In the genomic region with DNA sequence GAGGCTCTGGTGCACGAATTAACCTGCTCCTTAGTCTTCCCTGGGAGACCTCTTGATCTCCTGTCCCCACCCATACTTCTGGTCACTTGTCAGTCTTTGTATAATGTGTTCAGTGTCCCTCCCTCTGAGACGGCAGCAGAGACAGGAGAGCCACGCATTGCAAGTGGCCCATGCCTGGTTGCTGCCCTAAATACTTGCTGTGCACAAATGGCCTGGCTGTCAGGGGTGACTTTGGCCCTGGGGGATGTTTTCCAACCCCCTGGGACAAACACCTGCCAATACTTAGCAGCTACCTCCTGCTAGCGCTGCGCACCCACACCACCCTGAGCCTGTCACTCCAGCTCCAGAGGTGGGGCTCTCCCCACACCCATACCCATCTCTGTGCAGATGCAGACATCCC, we compare ENCODE assay signal across 13 cellular contexts. TPM values are rescaled to one million over a fixed set of nuclear protein-coding genes. Genes with fewer than 3 reads are reported as not detected.
DNase-seq lines count a peak whose midpoint lies in the region; TF ChIP-seq lines count a peak whose summit lies in the region.
"Had no signal": no experiment of that assay in that cellular context is flagged by ENCODE, and none has a peak within 500 bp of the region (broad histone marks: within the 10 kb centered on the region; RNA-seq: fewer than 3 reads in every experiment).

No MANE protein-coding gene starts in this region.

- peaks cover 13% of the 10 kb centered on the region for H3K36me3 ChIP-seq in CD8-positive, alpha-beta memory T cell (ENCODE audit: insufficient read depth, low read length)
- H3K36me3 ChIP-seq in OCI-LY7 (ENCODE audit: insufficient read depth, low read length) (peaks cover 39% of the 10 kb centered on the region; the same call in 1 of the 2 replicates), esophagus squamous epithelium (peaks cover 0 to 23% (median 0%) of the 10 kb centered on the region in 3 donors), PC-9 (ENCODE audit: low read depth) (no peaks in the 10 kb centered on the region), HAP-1 (replicated peaks) (no peaks in the 10 kb centered on the region)

- CTCF ChIA-PET in CD8-positive, alpha-beta memory T cell (lab: Charles Lee), result interaction anchor here (1.3 to 5.8 kb wide), 6 partner anchors 14 to 147 kb away, joined by 4 to 42 read pairs (median 4); no protein-coding TSS in a partner anchor
- CTCF ChIA-PET in OCI-LY7 (lab: Charles Lee; ENCODE audit: unreplicated experiment) (interaction anchor here (0.5 kb wide), 1 partner anchor 110 kb away, joined by 3 read pairs; no protein-coding TSS in a partner anchor), PC-9 (lab: Charles Lee) (no interaction called here), HEK293T (lab: Yijun Ruan, JAX) (no interaction called here)

- POLR2A ChIA-PET in CD8-positive, alpha-beta memory T cell (lab: Charles Lee), result interaction anchor here (0.5 to 11.0 kb wide), 3 partner anchors 15 to 131 kb away, joined by 6 to 145 read pairs (median 9); no protein-coding TSS in a partner anchor
- POLR2A ChIA-PET in OCI-LY7 (lab: Charles Lee) (interaction anchor here (1.7 kb wide), 1 partner anchor 115 kb away, joined by 4 read pairs; no protein-coding TSS in a partner anchor), PC-9 (lab: Charles Lee; ENCODE audit: unreplicated experiment) (no interaction called here), HEK293T (lab: Yijun Ruan, JAX) (no interaction called here)

- H3K4me3 ChIP-seq in CD8-positive, alpha-beta memory T cell (ENCODE audit: low read length), result no peak overlapping the region
- H3K4me3 ChIP-seq in OCI-LY7 (ENCODE audit: low read depth, low read length, poor library complexity, severe bottlenecking) (no peak overlapping the region), esophagus squamous epithelium (no peak overlapping the region), skin epidermis (no peak overlapping the region), PC-9 (no peak overlapping the region), HAP-1 (no peak overlapping the region)

- peaks cover 99 to 100% (median 100%) of the 10 kb centered on the region in 3 donors for H3K4me1 Mint-ChIP-seq in CD8-positive, alpha-beta memory T cell

- no peaks in the 10 kb centered on the region for H3K27me3 Mint-ChIP-seq in CD8-positive, alpha-beta memory T cell

- H3K27me3 ChIP-seq in CD8-positive, alpha-beta memory T cell (ENCODE audit: insufficient read depth, low read length, poor library complexity, severe bottlenecking), result no peaks in the 10 kb centered on the region
- H3K27me3 ChIP-seq in esophagus squamous epithelium, result no peaks in the 10 kb centered on the region
- H3K27me3 ChIP-seq in PC-9 (ENCODE audit: insufficient read depth, low read depth), result peaks cover 57% of the 10 kb centered on the region
- H3K27me3 ChIP-seq in HAP-1 (ENCODE audit: low read depth), result no peaks in the 10 kb centered on the region

- peak overlapping the region; percentile 76 to 96 (median 87) for H3K4me3 Mint-ChIP-seq in CD8-positive, alpha-beta memory T cell
- H3K4me3 Mint-ChIP-seq: mesothelial cell of epicardium had no signal

- BruUV-seq in OCI-LY7 (replicated peaks; lab: Mats Ljungman, UMichigan), result no TSS peak
- BruUV-seq in PC-9 (replicated peaks; lab: Mats Ljungman, UMichigan), result no TSS peak

- H4K20me1 ChIP-seq in OCI-LY7 (ENCODE audit: insufficient read depth, low read length), result peaks cover 27% of the 10 kb centered on the region; the same call in 1 of the 2 replicates
- no peaks in the 10 kb centered on the region for H4K20me1 ChIP-seq in PC-9 (ENCODE audit: insufficient read depth)

- intact Hi-C loops in OCI-LY7 (cut with micrococcal nuclease; ENCODE audit: unreplicated experiment) (no loop called here), esophagus squamous epithelium (cut with DNase I) (no loop called here), PC-9 (cut with micrococcal nuclease; ENCODE audit: unreplicated experiment) (no loop called here)

- H3K9me3 Mint-ChIP-seq in CD8-positive, alpha-beta memory T cell, result peaks cover 0 to 2% (median 0%) of the 10 kb centered on the region in 5 donors
- H3K9me3 Mint-ChIP-seq: mesothelial cell of epicardium had no signal

- no peak overlapping the region for H2AFZ ChIP-seq in OCI-LY7 (ENCODE audit: low read length)
- no peak overlapping the region for H2AFZ ChIP-seq in PC-9

- H3K4me2 ChIP-seq in OCI-LY7 (ENCODE audit: low read length) (peak overlapping the region; percentile 86), PC-9 (no peak overlapping the region)

- H3F3A ChIP-seq in PC-9 (ENCODE audit: insufficient read depth, low read depth), result no peaks in the 10 kb centered on the region

- H3K27ac ChIP-seq in CD8-positive, alpha-beta memory T cell (ENCODE audit: low read depth, low read length), result no peak overlapping the region
- peak overlapping the region; percentile 84 for H3K27ac ChIP-seq in OCI-LY7 (ENCODE audit: low read depth, low read length, poor library complexity, severe bottlenecking)
- H3K27ac ChIP-seq in esophagus squamous epithelium, result peak overlapping the region in 3 of 4 donors; percentile 60 to 77 (median 75)
- peak overlapping the region in 17 of 21 experiments; percentile 17 to 90 (median 70) for H3K27ac ChIP-seq in skin epidermis
- no peak overlapping the region for H3K27ac ChIP-seq in PC-9

- DNase-seq in CD8-positive, alpha-beta memory T cell, result peak in 1 of 5 donors; percentile 46
- DNase-seq in OCI-LY7 (ENCODE audit: low spot score) (no peak), esophagus squamous epithelium (lab: John Stamatoyannopoulos, UW) (no peak), PC-9 (no peak), NCI-H1436 treated with DMSO at 0.1 percent for 48 hours (lab: John Stamatoyannopoulos, UW) (no peak), HEK293T (ENCODE audit: extremely low spot score) (no peak), HAP-1 (ENCODE audit: low spot score in 2 of 2) (no peak)
- DNase-seq: activated effector memory CD4-positive, alpha-beta T cell treated with anti-CD3 and anti-CD28 coated beads, Interleukin-2, amount 50 U/mL, for 16 hours; head of caudate nucleus; NCI-H1694 treated with DMSO at 0.1 percent for 48 hours; OCI-M1 had no signal

- peaks cover 0 to 56% (median 3%) of the 10 kb centered on the region in 3 donors for H3K36me3 Mint-ChIP-seq in CD8-positive, alpha-beta memory T cell
- H3K36me3 Mint-ChIP-seq: mesothelial cell of epicardium had no signal

- in situ Hi-C loops in HAP-1 (cut with MboI; ENCODE audit: low sequenced_read_pairs), result no loop called here

- TF ChIP-seq CTCF in OCI-LY7 (conservative IDR thresholded peaks at IDR 0.05; ENCODE audit: low read length) (no peak), esophagus squamous epithelium (IDR thresholded peaks at IDR 0.05) (no peak), PC-9 (conservative IDR thresholded peaks at IDR 0.05) (no peak)

- no peaks in the 10 kb centered on the region for H3K9me3 ChIP-seq in CD8-positive, alpha-beta memory T cell (ENCODE audit: low read length)
- no peaks in the 10 kb centered on the region for H3K9me3 ChIP-seq in OCI-LY7 (ENCODE audit: low read length)
- no peaks in the 10 kb centered on the region for H3K9me3 ChIP-seq in esophagus squamous epithelium
- no peaks in the 10 kb centered on the region for H3K9me3 ChIP-seq in PC-9 (ENCODE audit: insufficient read depth, low read depth)
- no peaks in the 10 kb centered on the region for H3K9me3 ChIP-seq in HAP-1

- WGBS in esophagus squamous epithelium, 2 donors, result 72 to 79% methylated on average over 2 to 4 of the region's 5 CpGs

- H3K4me1 ChIP-seq in CD8-positive, alpha-beta memory T cell (ENCODE audit: insufficient read depth, low read length), result peaks cover 100% of the 10 kb centered on the region
- H3K4me1 ChIP-seq in OCI-LY7 (ENCODE audit: insufficient read depth, low read length, poor library complexity, severe bottlenecking), result peaks cover 100% of the 10 kb centered on the region
- peaks cover 50 to 100% (median 84%) of the 10 kb centered on the region in 3 donors for H3K4me1 ChIP-seq in esophagus squamous epithelium
- no peaks in the 10 kb centered on the region for H3K4me1 ChIP-seq in PC-9 (replicated peaks; ENCODE audit: insufficient read depth)
- no peaks in the 10 kb centered on the region for H3K4me1 ChIP-seq in HAP-1

- TF ChIP-seq POLR2A in esophagus squamous epithelium (IDR thresholded peaks at IDR 0.05), result no peak

- H3K27ac Mint-ChIP-seq in CD8-positive, alpha-beta memory T cell, result peak overlapping the region; percentile 90 to 98 (median 95)
- H3K27ac Mint-ChIP-seq: mesothelial cell of epicardium had no signal

- H3K9me2 ChIP-seq in OCI-LY7 (ENCODE audit: insufficient read depth, low read length), result no peaks in the 10 kb centered on the region
- no peaks in the 10 kb centered on the region for H3K9me2 ChIP-seq in PC-9 (ENCODE audit: insufficient read depth)

- H3K79me2 ChIP-seq in OCI-LY7 (ENCODE audit: insufficient read depth, low read depth, low read length) (peaks cover 100% of the 10 kb centered on the region), PC-9 (ENCODE audit: low read depth) (no peaks in the 10 kb centered on the region)

TF ChIP-seq in HEK293T, 16 proteins besides CTCF, POLR2A, EP300 and RAD21:
- TF ChIP-seq TARDBP (IDR thresholded peaks at IDR 0.05), result no peak
- no peak for TF ChIP-seq HDGF (IDR thresholded peaks at IDR 0.05; ENCODE audit: borderline replicate concordance)
- no peak for TF ChIP-seq SUZ12 (IDR thresholded peaks at IDR 0.05)
- TF ChIP-seq, protein P1, sequence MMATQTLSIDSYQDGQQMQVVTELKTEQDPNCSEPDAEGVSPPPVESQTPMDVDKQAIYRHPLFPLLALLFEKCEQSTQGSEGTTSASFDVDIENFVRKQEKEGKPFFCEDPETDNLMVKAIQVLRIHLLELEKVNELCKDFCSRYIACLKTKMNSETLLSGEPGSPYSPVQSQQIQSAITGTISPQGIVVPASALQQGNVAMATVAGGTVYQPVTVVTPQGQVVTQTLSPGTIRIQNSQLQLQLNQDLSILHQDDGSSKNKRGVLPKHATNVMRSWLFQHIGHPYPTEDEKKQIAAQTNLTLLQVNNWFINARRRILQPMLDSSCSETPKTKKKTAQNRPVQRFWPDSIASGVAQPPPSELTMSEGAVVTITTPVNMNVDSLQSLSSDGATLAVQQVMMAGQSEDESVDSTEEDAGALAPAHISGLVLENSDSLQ (IDR thresholded peaks at IDR 0.05), result no peak
- TF ChIP-seq CTBP1 (IDR thresholded peaks at IDR 0.05; ENCODE audit: borderline replicate concordance), result no peak
- TF ChIP-seq LEF1 (IDR thresholded peaks at IDR 0.05; ENCODE audit: borderline replicate concordance), result no peak
- TF ChIP-seq L3MBTL2 (conservative IDR thresholded peaks at IDR 0.05), result no peak
- no peak for TF ChIP-seq FOXA1 (IDR thresholded peaks at IDR 0.05)
- no peak for TF ChIP-seq ELF4 (IDR thresholded peaks at IDR 0.05)
- no peak for TF ChIP-seq FOXM1 (IDR thresholded peaks at IDR 0.05; ENCODE audit: borderline replicate concordance)
TF ChIP-seq in HEK293T: peak in this region for 0.

RNA-seq across cellular contexts. Expression of a gene that starts 17.2 kb away (rescaled TPM):
- total RNA-seq in CD8-positive, alpha-beta memory T cell, result 100 to 1,000 TPM; 145 to 147 TPM
- 109 TPM for polyA plus RNA-seq in CD8-positive, alpha-beta memory T cell
- 62.0 and 64.6 TPM in 2 replicates for total RNA-seq in OCI-LY7 (2014; rRNA removed; shearing (Covaris generic))
- 62.6 and 63.2 TPM in 2 replicates for total RNA-seq in OCI-LY7 (2022)
- 10 to 100 TPM; 16.4 to 54.6 (median 41.8) TPM for total RNA-seq in esophagus squamous epithelium
- total RNA-seq in PC-9 (2021), result 2.5 and 3.4 TPM in 2 replicates

Comparison
In these comparisons a context has a peak if more than half of its experiments do, and no peak if none do; other contexts are left out.
1. H3K27ac ChIP-seq: peak in OCI-LY7 (single experiment), esophagus squamous epithelium (3 of 4) and skin epidermis (17 of 21); none in CD8-positive, alpha-beta memory T cell (single experiment) and PC-9 (single experiment).
2. CTCF ChIA-PET loops: an anchor here in CD8-positive, alpha-beta memory T cell (1.3 to 5.8 kb wide) and OCI-LY7 (0.5 kb wide); none called in PC-9 and HEK293T.
3. POLR2A ChIA-PET loops: an anchor here in CD8-positive, alpha-beta memory T cell (0.5 to 11.0 kb wide) and OCI-LY7 (1.7 kb wide); none called in PC-9 and HEK293T.